Comparison of ENCODE assay signal across 2 cellular contexts in genomic region chr19:54325631-54326030, GRCh38.
A peak's percentile ranks its signal among the peaks of the same experiment; 100 is the strongest.
TF ChIP-seq lines count a peak whose summit lies in the region.

No MANE protein-coding gene starts in this region.

TF ChIP-seq in HepG2, 621 proteins besides CTCF, POLR2A, EP300 and RAD21:
- TF ChIP-seq ZNF574 (CRISPR knock-in tag; IDR thresholded peaks at IDR 0.05) (peak; percentile 74; the same call in 1 of the 2 replicates), IKZF5 (CRISPR knock-in tag; IDR thresholded peaks at IDR 0.05) (no peak), NR2C2 (CRISPR knock-in tag; IDR thresholded peaks at IDR 0.05; ENCODE audit: borderline replicate concordance) (peak; percentile 52; the same call in 1 of the 2 replicates)

TF ChIP-seq in GM12878, 131 proteins besides CTCF, POLR2A, EP300 and RAD21:
- TF ChIP-seq LARP7 (IDR thresholded peaks at IDR 0.05) (peak; percentile 38; the same call in 1 of the 2 replicates), SIN3A (IDR thresholded peaks at IDR 0.05; ENCODE audit: low read depth, low read length) (no peak), NBN (IDR thresholded peaks at IDR 0.05) (0 out of 2 replicates have a peak, but pooled peaks have one; percentile 4), SREBF2 (IDR thresholded peaks at IDR 0.05; ENCODE audit: low read length) (no peak), CEBPB (IDR thresholded peaks at IDR 0.05; ENCODE audit: borderline replicate concordance in 1 of 2, low read depth in 2 of 2, low read length in 2 of 2) (no peak), NR2F1 (conservative IDR thresholded peaks at IDR 0.05) (0 out of 2 replicates have a peak, but pooled peaks have one; percentile 23), EGR1 (IDR thresholded peaks at IDR 0.05; ENCODE audit: borderline replicate concordance in 1 of 2, low read depth in 2 of 2, low read length in 2 of 2) (no peak), NR2C1 (IDR thresholded peaks at IDR 0.05) (peak; percentile 85), BMI1 (IDR thresholded peaks at IDR 0.05; ENCODE audit: borderline replicate concordance) (no peak), IKZF1 (conservative IDR thresholded peaks at IDR 0.05) (0 out of 2 replicates have a peak, but pooled peaks have one; percentile 30), IRF4 (IDR thresholded peaks at IDR 0.05; ENCODE audit: low read depth, low read length) (no peak), TARDBP (IDR thresholded peaks at IDR 0.05; ENCODE audit: borderline replicate concordance) (no peak), RELA (IDR thresholded peaks at IDR 0.05; ENCODE audit: borderline replicate concordance, partially characterized antibody) (no peak)
